In the genomic region with DNA sequence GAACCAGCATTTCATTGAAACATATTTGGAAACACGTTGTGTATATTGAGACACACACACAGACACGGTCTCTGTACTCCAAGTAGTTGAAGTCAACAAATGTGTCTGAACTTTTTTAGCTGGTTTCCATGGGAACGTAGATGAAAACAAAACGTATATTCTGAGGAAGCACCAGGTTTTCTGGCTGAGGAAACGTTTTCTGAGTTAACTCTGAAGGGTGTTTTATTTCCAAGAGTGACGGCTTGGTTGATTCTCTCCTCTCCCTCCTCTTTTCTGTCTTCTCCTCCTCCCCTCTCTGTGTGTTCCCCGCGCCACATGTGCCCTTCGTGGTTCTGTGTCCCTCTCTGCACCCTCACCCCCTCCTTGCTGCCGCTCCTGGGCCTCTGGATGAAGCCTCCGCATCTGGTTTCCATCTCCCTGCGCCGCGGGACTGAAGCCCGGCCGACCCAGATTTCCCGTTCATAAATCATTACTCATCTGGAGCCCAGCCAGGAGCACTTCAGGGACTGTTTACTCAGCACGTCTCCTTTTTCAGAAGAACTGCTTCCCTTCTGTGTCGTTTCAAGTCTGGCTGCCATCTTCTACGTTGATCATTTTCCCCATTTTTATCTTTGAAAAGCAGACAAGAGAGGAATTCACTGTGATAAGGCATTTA, we compare ENCODE assay signal across 8 cellular contexts.
DNase-seq lines count a peak whose midpoint lies in the region; ATAC-seq and TF ChIP-seq lines count a peak whose summit lies in the region.

No MANE protein-coding gene starts in this region.

- no peak overlapping the region for H3K4me3 ChIP-seq in colonic mucosa

- H3K4me1 ChIP-seq in colonic mucosa = peaks cover 5% of the 10 kb centered on the region

- intact Hi-C loops in colonic mucosa (cut with DNase I) = no loop called here

- no peak overlapping the region for H3K9ac ChIP-seq in colonic mucosa (ENCODE audit: low read depth in 2 of 2, low read length in 2 of 2)

- H3K9me3 ChIP-seq in colonic mucosa = no peaks in the 10 kb centered on the region

- peak overlapping the region; percentile 45 for H3K27ac ChIP-seq in colonic mucosa

- no peak for TF ChIP-seq CTCF in colonic mucosa (IDR thresholded peaks at IDR 0.05)

- H3K27me3 ChIP-seq in colonic mucosa = no peaks in the 10 kb centered on the region

- no peaks in the 10 kb centered on the region for H3K36me3 ChIP-seq in colonic mucosa

- DNase-seq in Ammon's horn (ENCODE audit: low spot score) = peak; percentile 43
- DNase-seq in LHCN-M2 (ENCODE audit: low read depth) = peak; percentile 99
- peak; percentile 53 for DNase-seq in RPMI8226
- peak; percentile 92 for DNase-seq in colonic mucosa
- peak; percentile 90 to 99 for DNase-seq in lung microvascular endothelial cell (ENCODE audit: low read depth in 2 of 2)
- DNase-seq in stimulated activated CD4-positive, alpha-beta T cell treated with anti-CD3 and anti-CD28 coated beads, TNF-alpha, amount 100 ng/mL, for 48 hours (ENCODE audit: low read depth in 3 of 3) = peak; percentile 20 to 32 (median 20)

- ATAC-seq in GM18858 (IDR thresholded peaks at IDR 0.05; ENCODE audit: unreplicated experiment) = no peak
- ATAC-seq in GM21786 (IDR thresholded peaks at IDR 0.05; ENCODE audit: unreplicated experiment) = no peak

Comparison
In these comparisons a context has a peak if more than half of its experiments do, and no peak if none do; other contexts are left out.
1. DNase-seq: peak in every context shown above with its lines; median percentile 99 in LHCN-M2; 94 in lung microvascular endothelial cell; 92 in colonic mucosa; 53 in RPMI8226; 43 in Ammon's horn; 20 in stimulated activated CD4-positive, alpha-beta T cell treated with anti-CD3 and anti-CD28 coated beads, TNF-alpha, amount 100 ng/mL, for 48 hours.